In the genomic region with DNA sequence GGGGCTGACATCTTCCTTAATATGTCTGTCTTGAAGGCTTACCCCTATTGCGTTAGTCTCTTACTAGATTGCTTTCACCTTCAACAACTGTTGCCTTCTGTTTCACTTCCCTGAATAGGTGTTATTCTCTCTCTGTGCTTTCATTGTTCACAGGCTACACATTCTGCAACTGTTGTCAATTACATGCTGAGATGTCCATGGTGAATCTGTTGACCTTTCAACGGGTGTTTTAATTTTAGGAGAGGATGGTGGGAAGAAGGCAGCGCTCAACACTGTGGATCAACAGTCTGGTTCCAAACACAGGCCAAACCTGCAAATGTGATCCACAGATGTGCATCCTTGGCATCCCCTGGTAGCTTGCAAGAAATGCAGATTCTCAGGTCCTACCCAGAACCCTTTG, we compare ENCODE assay signal across 14 cellular contexts.
DNase-seq lines count a peak whose midpoint lies in the region; ATAC-seq and TF ChIP-seq lines count a peak whose summit lies in the region.
"Had no signal": no experiment of that assay in that cellular context is flagged by ENCODE, and none has a peak within 500 bp of the region (broad histone marks: within the 10 kb centered on the region; RNA-seq: fewer than 3 reads in every experiment).

No MANE protein-coding gene starts in this region.

- H3K9me3 ChIP-seq in parathyroid adenoma (ENCODE audit: control insufficient read depth, low read length) = no peaks in the 10 kb centered on the region

- H3K79me2 ChIP-seq in parathyroid adenoma = no peaks in the 10 kb centered on the region

- H3K27ac ChIP-seq in parathyroid adenoma = no peak overlapping the region
- H3K27ac ChIP-seq: KMS-11 had no signal

- ATAC-seq in GM19035 (IDR thresholded peaks at IDR 0.05; ENCODE audit: unreplicated experiment) = peak; percentile 87
- ATAC-seq in HG02588 (IDR thresholded peaks at IDR 0.05; ENCODE audit: unreplicated experiment) = peak; percentile 82
- ATAC-seq in HG03439 (IDR thresholded peaks at IDR 0.05; ENCODE audit: unreplicated experiment) = peak; percentile 71
- ATAC-seq: HCT116, left lobe of liver had no signal

- peak overlapping the region; percentile 40 for H3K4me2 ChIP-seq in parathyroid adenoma (ENCODE audit: low read length)
- H3K4me2 ChIP-seq: KMS-11 had no signal

- TF ChIP-seq CTCF in parathyroid adenoma (IDR thresholded peaks at IDR 0.05) = no peak

- H3K4me3 ChIP-seq in parathyroid adenoma (ENCODE audit: low read depth, low read length) = no peak overlapping the region

- H3K27me3 ChIP-seq in parathyroid adenoma (ENCODE audit: control insufficient read depth, insufficient read depth, low read length) = no peaks in the 10 kb centered on the region

- no peak overlapping the region for H3K9ac ChIP-seq in parathyroid adenoma
- H3K9ac ChIP-seq: KMS-11 had no signal

- peaks cover 26% of the 10 kb centered on the region for H3K4me1 ChIP-seq in parathyroid adenoma

- H3K36me3 ChIP-seq in parathyroid adenoma (ENCODE audit: control insufficient read depth, insufficient read depth, low read length) = no peaks in the 10 kb centered on the region

- no peak for DNase-seq in GDM1 (lab: John Stamatoyannopoulos, UW)
- DNase-seq in C1 segment of cervical spinal cord (lab: John Stamatoyannopoulos, UW) = no peak
- DNase-seq in 8988T = no peak
- DNase-seq: amniotic stem cell; COR-L47; effector CD4-positive, alpha-beta T cell; Right ventricle myocardium superior had no signal

- no peak overlapping the region for H2AFZ ChIP-seq in parathyroid adenoma
